16 cellular contexts compared by ENCODE assay signal in the genomic region with DNA sequence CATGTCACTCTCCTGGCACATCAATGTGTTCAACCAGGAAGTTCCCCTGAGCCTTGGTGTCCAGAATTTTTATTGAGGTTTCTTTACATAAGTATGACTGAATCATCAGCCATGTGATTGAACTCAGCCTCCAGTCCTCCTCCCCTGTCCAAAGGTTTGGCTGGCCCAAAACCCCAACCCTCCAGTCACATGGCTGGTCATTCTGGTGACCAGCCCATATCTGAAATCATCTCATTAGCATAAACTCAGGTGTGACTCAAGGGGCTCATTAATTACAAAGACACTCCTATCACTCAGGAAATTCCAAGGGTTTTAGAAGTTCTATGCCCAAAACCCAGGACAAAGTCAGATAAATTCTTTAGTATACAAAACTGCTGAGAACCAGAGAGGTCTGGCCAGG. TPM values are rescaled to one million over a fixed set of nuclear protein-coding genes. Genes with fewer than 3 reads are reported as not detected.
A peak's percentile ranks its signal among the peaks of the same experiment; 100 is the strongest.
DNase-seq lines count a peak whose midpoint lies in the region; ATAC-seq, FAIRE-seq and TF ChIP-seq lines count a peak whose summit lies in the region.
"Had no signal": no experiment of that assay in that cellular context is flagged by ENCODE, and none has a peak within 500 bp of the region (broad histone marks: within the 10 kb centered on the region; RNA-seq: fewer than 3 reads in every experiment).

No MANE protein-coding gene starts in this region.

- DNase-seq in EH (ENCODE audit: low read depth), result peak; percentile 41
- peak; percentile 56 for DNase-seq in NCI-H226
- DNase-seq in mucosa of descending colon, result no peak
- no peak for DNase-seq in RCC 7860 (ENCODE audit: low spot score)
- no peak for DNase-seq in D341Med (ENCODE audit: low spot score)
- no peak for DNase-seq in SHP77 (lab: John Stamatoyannopoulos, UW)
- DNase-seq: H9, NCI-H1417 treated with DMSO at 0.1 percent for 48 hours, NCI-H1930, NCI-H2171, NCI-H446 treated with DMSO at 0.1 percent for 48 hours, PC-9 had no signal

- H3K4me1 ChIP-seq in mucosa of descending colon (ENCODE audit: low read depth), result no peaks in the 10 kb centered on the region

- H3K36me3 ChIP-seq in mucosa of descending colon (ENCODE audit: low read depth), result no peaks in the 10 kb centered on the region

- no peak for TF ChIP-seq CTCF in mucosa of descending colon (IDR thresholded peaks at IDR 0.05)

- FAIRE-seq in RCC 7860 (lab: Jason Lieb, UNC), result no peak

- no peaks in the 10 kb centered on the region for H3K9me3 ChIP-seq in mucosa of descending colon

- intact Hi-C loops in mucosa of descending colon (cut with DNase I, micrococcal nuclease), result no loop called here

- peak; percentile 55 for ATAC-seq in esophagus mucosa
- peak; percentile 27 for ATAC-seq in mucosa of descending colon
- ATAC-seq: Right ventricle myocardium inferior had no signal

- H3K4me3 ChIP-seq in mucosa of descending colon, result no peak overlapping the region
- H3K4me3 ChIP-seq: PC-9 had no signal

RNA-seq across cellular contexts. Expression of gene SUPT20HL2, which starts 20.6 kb away (rescaled TPM):
- not detected for total RNA-seq in esophagus mucosa
- total RNA-seq in mucosa of descending colon, result under 1 TPM in 1 of 3 donors, not detected in 2; 0.12 TPM
- total RNA-seq: A673, G401, H9, PC-9, Right ventricle myocardium inferior had no signal

RNA-seq across cellular contexts. Expression of gene SUPT20HL1, which starts 26.0 kb away (rescaled TPM):
- not detected for total RNA-seq in esophagus mucosa
- total RNA-seq in mucosa of descending colon, result under 1 TPM in 1 of 3 donors, not detected in 2; 0.35 TPM
- total RNA-seq: A673, G401, H9, PC-9, Right ventricle myocardium inferior had no signal

Comparison
In these comparisons a context has a peak if more than half of its experiments do, and no peak if none do; other contexts are left out.
1. DNase-seq: peak in EH (single experiment) and NCI-H226 (single experiment); none in mucosa of descending colon (0 of 3), RCC 7860 (single experiment), D341Med (single experiment) and SHP77 (0 of 2).